In the genomic region with DNA sequence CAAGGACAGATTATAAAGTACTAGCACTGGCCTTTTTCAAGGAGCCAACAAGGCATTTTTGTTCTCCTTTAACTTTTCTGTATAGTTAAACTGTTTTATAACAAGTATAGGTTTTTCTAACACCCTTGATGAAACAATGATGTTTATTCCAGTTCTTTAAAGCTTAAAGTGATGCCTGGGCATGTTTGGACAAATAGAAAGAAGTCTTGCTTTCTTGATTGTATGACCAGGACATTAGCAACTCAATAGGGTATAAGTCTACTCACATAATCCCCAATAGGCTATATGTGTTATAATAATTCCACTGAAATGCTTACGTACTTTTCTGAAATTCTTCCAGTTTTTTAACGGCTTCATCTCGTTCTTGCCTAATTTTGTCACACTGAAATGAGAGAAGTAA, we compare ENCODE assay signal across 22 cellular contexts. TPM values are rescaled to one million over a fixed set of nuclear protein-coding genes. Genes with fewer than 3 reads are reported as not detected.
A peak's percentile ranks its signal among the peaks of the same experiment; 100 is the strongest.
DNase-seq lines count a peak whose midpoint lies in the region; ATAC-seq and TF ChIP-seq lines count a peak whose summit lies in the region.
"Had no signal": no experiment of that assay in that cellular context is flagged by ENCODE, and none has a peak within 500 bp of the region (broad histone marks: within the 10 kb centered on the region; RNA-seq: fewer than 3 reads in every experiment).

No MANE protein-coding gene starts in this region.

- no peaks in the 10 kb centered on the region for H3K9me3 Mint-ChIP-seq in MCF 10A (ENCODE audit: unreplicated experiment)
- H3K9me3 Mint-ChIP-seq: CD8-positive, alpha-beta T cell had no signal

- peaks cover 19% of the 10 kb centered on the region for H3K36me3 Mint-ChIP-seq in MCF 10A (ENCODE audit: insufficient read depth, unreplicated experiment)
- H3K36me3 Mint-ChIP-seq: CD4-positive, CD25-positive, alpha-beta regulatory T cell; CD8-positive, alpha-beta T cell had no signal

- H3K27ac ChIP-seq in mammary epithelial cell (ENCODE audit: insufficient read depth, low read depth, low read length) (no peak overlapping the region), layer of hippocampus (ENCODE audit: low read depth, low read length) (peak overlapping the region; percentile 58)
- no peak overlapping the region for H3K27ac ChIP-seq in effector memory CD4-positive, alpha-beta T cell (ENCODE audit: insufficient read depth, low read length, poor library complexity, severe bottlenecking)
- H3K27ac ChIP-seq: 22Rv1, BLaER1, C4-2B, GM23248 had no signal

- H4K20me1 ChIP-seq in mammary epithelial cell (ENCODE audit: insufficient read depth, low read length), result no peaks in the 10 kb centered on the region
- H4K20me1 ChIP-seq: BLaER1 had no signal

- peaks cover 1% of the 10 kb centered on the region for H3K4me1 Mint-ChIP-seq in MCF 10A (ENCODE audit: insufficient read depth, unreplicated experiment)
- H3K4me1 Mint-ChIP-seq: B cell; CD4-positive, CD25-positive, alpha-beta regulatory T cell had no signal

- dilution Hi-C loops in mammary epithelial cell (cut with HindIII; ENCODE audit: low sequenced_read_pairs), result no loop called here

- in situ Hi-C loops in mammary epithelial cell (cut with MboI; ENCODE audit: low sequenced_read_pairs in 2 of 2), result no loop called here

- POLR2A ChIA-PET in MCF 10A (lab: Yijun Ruan, JAX), result interaction anchor here (1.0 kb wide), 1 partner anchor 12 kb away, joined by 3 read pairs; no protein-coding TSS in a partner anchor

- no peaks in the 10 kb centered on the region for H3K9me3 ChIP-seq in mammary epithelial cell (replicated peaks; ENCODE audit: insufficient read depth, low read length)
- no peaks in the 10 kb centered on the region for H3K9me3 ChIP-seq in effector memory CD4-positive, alpha-beta T cell (ENCODE audit: control insufficient read depth, low read length)
- H3K9me3 ChIP-seq: BLaER1 had no signal

- H2AFZ ChIP-seq in mammary epithelial cell (ENCODE audit: low read depth, low read length), result no peak overlapping the region
- H2AFZ ChIP-seq: GM23248 had no signal

- intact Hi-C loops in mammary epithelial cell (cut with micrococcal nuclease), result no loop called here
- intact Hi-C loops in MCF 10A (cut with micrococcal nuclease), result no loop called here

- DNase-seq in mammary epithelial cell, result peak; percentile 17
- no peak for DNase-seq in MCF 10A (ENCODE audit: unreplicated experiment)
- DNase-seq in epithelial cell of esophagus (ENCODE audit: low read depth), result peak; percentile 59
- DNase-seq in NCI-H2196 (lab: John Stamatoyannopoulos, UW; ENCODE audit: unreplicated experiment), result no peak
- DNase-seq in effector memory CD4-positive, alpha-beta T cell, result no peak
- DNase-seq: CD4-positive, CD25-positive, alpha-beta regulatory T cell; CD8-positive, alpha-beta T cell; DMS 273 treated with DMSO at 0.1 percent for 48 hours; DMS79; EL; GDM1; GM23248; H7; HCEC 1CT had no signal

- no peak for ATAC-seq in GM19328 (IDR thresholded peaks at IDR 0.05; ENCODE audit: unreplicated experiment)
- ATAC-seq in GM18517 (IDR thresholded peaks at IDR 0.05; ENCODE audit: unreplicated experiment), result no peak
- ATAC-seq: CD8-positive, alpha-beta T cell; GM12878 had no signal

- H3K4me1 ChIP-seq in mammary epithelial cell (ENCODE audit: insufficient read depth, low read length), result peaks cover under 1% of the 10 kb centered on the region
- no peaks in the 10 kb centered on the region for H3K4me1 ChIP-seq in effector memory CD4-positive, alpha-beta T cell (ENCODE audit: control insufficient read depth, insufficient read depth, low read length, poor library complexity, severe bottlenecking)
- H3K4me1 ChIP-seq: BLaER1 had no signal

- no peak overlapping the region for H3K9ac ChIP-seq in mammary epithelial cell (ENCODE audit: insufficient read depth, low read length)
- H3K9ac ChIP-seq: BLaER1, GM23248 had no signal

- WGBS in mammary epithelial cell (ENCODE audit: low coverage, missing lambda C conversion rate), result 100% methylated on average over 3 of the region's 3 CpGs

- H3K27ac Mint-ChIP-seq in MCF 10A (ENCODE audit: low read depth, unreplicated experiment), result no peak overlapping the region
- H3K27ac Mint-ChIP-seq: B cell; CD4-positive, CD25-positive, alpha-beta regulatory T cell; CD8-positive, alpha-beta T cell had no signal

- H3K36me3 ChIP-seq in mammary epithelial cell (ENCODE audit: insufficient read depth, low read length), result peaks cover 2% of the 10 kb centered on the region
- no peaks in the 10 kb centered on the region for H3K36me3 ChIP-seq in effector memory CD4-positive, alpha-beta T cell (ENCODE audit: control insufficient read depth, insufficient read depth, low read length)
- H3K36me3 ChIP-seq: BLaER1 had no signal

- H3K4me3 ChIP-seq in mammary epithelial cell (replicated peaks in 1 of 3; ENCODE audit: insufficient read depth in 1 of 3, low read depth in 2 of 3, low read length in 3 of 3) (no peak overlapping the region), epithelial cell of esophagus (ENCODE audit: low read length) (no peak overlapping the region)
- H3K4me3 ChIP-seq in effector memory CD4-positive, alpha-beta T cell (ENCODE audit: insufficient read depth, low read depth, low read length, poor library complexity, severe bottlenecking), result no peak overlapping the region
- H3K4me3 ChIP-seq: BLaER1, GM12878, GM23248 had no signal

- H3K4me2 ChIP-seq in mammary epithelial cell (ENCODE audit: insufficient read depth, low read depth, low read length), result peak overlapping the region; percentile 45
- H3K4me2 ChIP-seq: BLaER1 had no signal

- H3K27me3 ChIP-seq in mammary epithelial cell (ENCODE audit: insufficient read depth, low read length) (no peaks in the 10 kb centered on the region), layer of hippocampus (ENCODE audit: control insufficient read depth, insufficient read depth, low read length) (no peaks in the 10 kb centered on the region)
- no peaks in the 10 kb centered on the region for H3K27me3 ChIP-seq in effector memory CD4-positive, alpha-beta T cell (replicated peaks; ENCODE audit: control insufficient read depth, insufficient read depth, low read length, poor library complexity, severe bottlenecking)
- H3K27me3 ChIP-seq: BLaER1 had no signal

- H3K79me2 ChIP-seq in mammary epithelial cell (ENCODE audit: insufficient read depth, low read length), result peaks cover 11% of the 10 kb centered on the region

- H3K4me3 Mint-ChIP-seq in MCF 10A (ENCODE audit: unreplicated experiment), result no peak overlapping the region
- H3K4me3 Mint-ChIP-seq: B cell; CD4-positive, CD25-positive, alpha-beta regulatory T cell; CD8-positive, alpha-beta T cell had no signal

- BruUV-seq in mammary epithelial cell (replicated peaks; lab: Mats Ljungman, UMichigan) (no TSS peak), MCF 10A (replicated peaks; lab: Mats Ljungman, UMichigan) (no TSS peak)

- H3K27me3 Mint-ChIP-seq in MCF 10A (ENCODE audit: insufficient read depth, unreplicated experiment), result no peaks in the 10 kb centered on the region
- H3K27me3 Mint-ChIP-seq: B cell; CD4-positive, CD25-positive, alpha-beta regulatory T cell had no signal

- CTCF ChIA-PET in mammary epithelial cell (lab: Charles Lee; ENCODE audit: low non-redundant PET), result no interaction called here
- CTCF ChIA-PET in MCF 10A (lab: Yijun Ruan, JAX), result no interaction called here

- TF ChIP-seq CTCF in mammary epithelial cell (conservative IDR thresholded peaks at IDR 0.05 in 1 of 2, IDR thresholded peaks at IDR 0.05 in 1 of 2; ENCODE audit: extremely low read depth in 1 of 2, insufficient read depth in 1 of 2, low read depth in 1 of 2, low read length in 2 of 2), result no peak
- TF ChIP-seq CTCF in MCF 10A (IDR thresholded peaks at IDR 0.05; ENCODE audit: unreplicated experiment), result no peak
- TF ChIP-seq CTCF in epithelial cell of esophagus (IDR thresholded peaks at IDR 0.05; ENCODE audit: insufficient read depth, low read depth, low read length, missing control alignments), result no peak

RNA-seq across cellular contexts. Expression of gene SHTN1, which starts 36.7 kb away (rescaled TPM):
- total RNA-seq in mammary epithelial cell (10 to 100 TPM in 1 of 2 donors, 1 to 10 TPM in 1; 6.0 to 27.8 TPM), MCF 10A (2022) (39.2 and 49.5 TPM in 2 replicates)
- polyA plus RNA-seq in mammary epithelial cell, result 5.6 TPM
- polyA minus RNA-seq in mammary epithelial cell, result 16.7 TPM
- total RNA-seq: CD8-positive, alpha-beta T cell had no signal

Comparison
In these comparisons a context has a peak if more than half of its experiments do, and no peak if none do; other contexts are left out.
1. DNase-seq: peak in mammary epithelial cell (single experiment) and epithelial cell of esophagus (single experiment); none in MCF 10A (single experiment), NCI-H2196 (single experiment) and effector memory CD4-positive, alpha-beta T cell (0 of 3).